In the genomic region with DNA sequence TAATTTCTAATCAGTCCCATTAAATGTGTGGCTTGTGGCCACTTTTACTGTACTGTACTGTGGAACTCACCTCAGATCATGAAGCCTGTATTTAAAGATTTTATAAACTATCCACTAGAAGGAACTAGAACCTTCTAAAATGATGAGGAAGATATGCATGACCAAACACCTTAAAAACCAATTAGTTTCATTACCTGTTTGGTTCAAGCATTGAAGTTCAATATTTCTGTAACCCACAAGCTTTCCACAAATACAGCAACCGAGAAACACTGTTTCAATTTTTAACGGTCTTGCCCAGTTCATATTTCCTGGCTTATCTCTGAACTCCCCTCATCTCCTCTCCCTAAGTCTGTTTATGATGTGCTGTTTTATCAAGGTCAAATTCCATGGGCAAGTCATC, we compare ENCODE assay signal across 15 cellular contexts.
DNase-seq lines count a peak whose midpoint lies in the region; ATAC-seq and TF ChIP-seq lines count a peak whose summit lies in the region.
"Had no signal": no experiment of that assay in that cellular context is flagged by ENCODE, and none has a peak within 500 bp of the region (broad histone marks: within the 10 kb centered on the region; RNA-seq: fewer than 3 reads in every experiment).

No MANE protein-coding gene starts in this region.

- peak; percentile 87 for ATAC-seq in GM18511 (IDR thresholded peaks at IDR 0.05; ENCODE audit: unreplicated experiment)
- peak; percentile 82 for ATAC-seq in GM21367 (IDR thresholded peaks at IDR 0.05; ENCODE audit: unreplicated experiment)
- peak; percentile 60 for ATAC-seq in HG02970 (IDR thresholded peaks at IDR 0.05; ENCODE audit: low FRiP score, unreplicated experiment)
- peak; percentile 51 for ATAC-seq in HG03575 (IDR thresholded peaks at IDR 0.05; ENCODE audit: extremely low read depth, insufficient number of reproducible peaks, low FRiP score, unreplicated experiment)
- ATAC-seq in upper lobe of left lung (ENCODE audit: low FRiP score in 2 of 2) = no peak
- ATAC-seq: stimulated activated effector memory CD8-positive, alpha-beta T cell treated with anti-CD3 and anti-CD28 coated beads, Interleukin-12 subunit alpha, Interleukin-12 subunit beta, amount 100 ng/mL, for 72 hours had no signal

- H3K27me3 ChIP-seq in upper lobe of left lung = no peaks in the 10 kb centered on the region

- peaks cover 0 to 3% (median 0%) of the 10 kb centered on the region in 4 donors for H3K9me3 ChIP-seq in upper lobe of left lung
- H3K9me3 ChIP-seq: SK-N-SH had no signal

- no peak for TF ChIP-seq EP300 in upper lobe of left lung (IDR thresholded peaks at IDR 0.05)

- no peak overlapping the region for H3K4me3 ChIP-seq in upper lobe of left lung

- H3K27ac ChIP-seq in upper lobe of left lung = no peak overlapping the region
- H3K27ac ChIP-seq: C4-2B had no signal

- no peak for TF ChIP-seq CTCF in upper lobe of left lung (IDR thresholded peaks at IDR 0.05)

- WGBS in upper lobe of left lung, 2 donors = 30 to 39% methylated on average over 2 of the region's 2 CpGs

- TF ChIP-seq POLR2A in upper lobe of left lung (IDR thresholded peaks at IDR 0.05) = no peak

- DNase-seq in upper lobe of left lung (no peak), SW 1271 (lab: John Stamatoyannopoulos, UW) (no peak), NCI-H82 (lab: John Stamatoyannopoulos, UW) (no peak), NCI-H2227 treated with DMSO at 0.1 percent for 48 hours (lab: John Stamatoyannopoulos, UW) (no peak)
- DNase-seq: activated gamma-delta T cell, islet precursor cell, MV-4-11, NCI-H69, SK-N-SH had no signal

- H3K4me1 ChIP-seq in upper lobe of left lung = no peaks in the 10 kb centered on the region

- H3K36me3 ChIP-seq in upper lobe of left lung = no peaks in the 10 kb centered on the region

Comparison
In these comparisons a context has a peak if more than half of its experiments do, and no peak if none do; other contexts are left out.
1. ATAC-seq: peak in GM18511 (single experiment), GM21367 (single experiment), HG02970 (single experiment) and HG03575 (single experiment); none in upper lobe of left lung (0 of 2).